In the genomic region with DNA sequence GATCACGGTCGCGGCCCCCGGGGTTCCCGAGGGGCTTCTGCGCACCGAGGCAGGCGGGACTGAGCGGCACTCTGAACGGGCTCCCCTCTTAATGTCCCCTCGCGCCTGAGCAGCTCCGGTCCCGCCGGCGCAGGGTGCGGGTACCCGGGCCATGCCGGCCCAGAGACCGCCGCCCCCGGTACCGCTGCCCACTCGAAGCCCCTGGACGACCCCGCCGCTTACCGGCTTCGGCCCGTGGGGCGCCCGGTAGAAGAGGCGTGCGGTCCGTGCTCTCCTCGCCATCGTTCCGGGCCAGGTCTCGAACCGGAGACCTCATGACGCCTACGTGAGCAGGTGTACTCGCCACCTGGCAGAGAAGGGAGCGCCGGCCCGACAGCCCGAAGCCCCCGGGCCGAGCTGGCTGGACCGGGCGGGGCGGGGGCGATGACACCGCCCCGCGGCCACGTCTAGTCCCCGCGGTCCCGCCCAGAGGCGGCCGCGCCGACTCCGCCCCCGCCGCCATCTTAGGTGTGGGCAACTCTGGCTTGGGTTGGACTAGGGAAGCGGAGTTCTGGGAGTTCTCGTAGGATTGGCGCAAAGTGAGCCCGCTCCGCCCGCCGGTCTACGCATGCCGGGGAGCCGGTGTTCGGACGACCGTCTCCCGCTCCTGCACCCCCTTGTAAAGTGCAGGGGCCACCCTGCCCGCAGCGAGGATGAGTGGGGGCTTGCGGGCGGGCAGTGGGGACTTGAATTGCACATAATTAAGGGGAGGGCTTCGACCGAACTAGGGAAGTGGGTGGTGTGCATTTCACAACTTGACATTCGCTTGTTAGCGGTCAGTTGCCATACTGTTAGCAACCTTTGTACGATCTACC, we compare ENCODE assay signal across 8 cellular contexts. TPM values are rescaled to one million over a fixed set of nuclear protein-coding genes. Genes with fewer than 3 reads are reported as not detected.
DNase-seq lines count a peak whose midpoint lies in the region; ATAC-seq and TF ChIP-seq lines count a peak whose summit lies in the region.

Gene SLC17A5, minus strand, starts transcription at position 422 of the 854 bp plus-strand sequence. Its CDS starts 106 bp downstream, at position 316.

- H3K4me3 Mint-ChIP-seq in stimulated activated naive CD8-positive, alpha-beta T cell treated with anti-CD3 and anti-CD28 coated beads, Interleukin-15, amount 100 ng/mL, for 72 hours: peak within 1 kb of the TSS; percentile 96 to 99

- peak within 1 kb of the TSS; percentile 87 for H3K4me3 ChIP-seq in HAP-1
- H3K4me3 ChIP-seq in MG63: peak within 1 kb of the TSS; percentile 85
- H3K4me3 ChIP-seq in fibroblast of villous mesenchyme (ENCODE audit: low read depth, low read length): peak within 1 kb of the TSS; percentile 84
- H3K4me3 ChIP-seq in neural cell (ENCODE audit: low read length): peak within 1 kb of the TSS; percentile 95

- H3K79me2 ChIP-seq in neural cell (replicated peaks; ENCODE audit: insufficient read depth, low read length): no peaks in the 10 kb centered on the region

- H3K9me2 ChIP-seq in neural cell (ENCODE audit: insufficient read depth, low read length): no peaks in the 10 kb centered on the region

- in situ Hi-C loops in G401 (cut with HindIII; ENCODE audit: low sequenced_read_pairs): no loop called here
- in situ Hi-C loops in HAP-1 (cut with MboI; ENCODE audit: low sequenced_read_pairs): no loop called here

- peak within 1 kb of the TSS; percentile 82 for H3K27ac ChIP-seq in neural cell (ENCODE audit: low read length)

- no peak for TF ChIP-seq CTCF in fibroblast of villous mesenchyme (IDR thresholded peaks at IDR 0.05; ENCODE audit: insufficient read depth, low read depth, low read length)
- no peak for TF ChIP-seq CTCF in neural cell (IDR thresholded peaks at IDR 0.05; ENCODE audit: poor library complexity, severe bottlenecking)

- DNase-seq in G401 (ENCODE audit: low spot score): peak; percentile 93
- DNase-seq in HAP-1 (ENCODE audit: low spot score in 2 of 2): peak; percentile 92 to 95
- DNase-seq in MG63: peak; percentile 93
- DNase-seq in SHP77 (lab: John Stamatoyannopoulos, UW): peak; percentile 86 to 88
- DNase-seq in activated gamma-delta T cell treated with Interleukin-2 at 50 U/mL for 16 hours: peak; percentile 87
- peak; percentile 94 for DNase-seq in fibroblast of villous mesenchyme (ENCODE audit: low read depth)
- DNase-seq in stimulated activated naive CD8-positive, alpha-beta T cell treated with anti-CD3 and anti-CD28 coated beads, Interleukin-15, amount 100 ng/mL, for 72 hours: peak; percentile 80 to 85

- peaks cover 24% of the 10 kb centered on the region for H3K4me1 ChIP-seq in HAP-1

- H3K27me3 ChIP-seq in HAP-1 (ENCODE audit: low read depth) (no peaks in the 10 kb centered on the region), MG63 (no peaks in the 10 kb centered on the region), neural cell (ENCODE audit: insufficient read depth, low read depth, low read length) (no peaks in the 10 kb centered on the region)

- H2AFZ ChIP-seq in neural cell (ENCODE audit: low read depth, low read length): peak within 1 kb of the TSS; percentile 90

- H3K36me3 ChIP-seq in HAP-1 (replicated peaks): no peaks in the 10 kb centered on the region
- H3K36me3 ChIP-seq in MG63: peaks cover 2% of the 10 kb centered on the region; the same call in 1 of the 2 replicates
- H3K36me3 ChIP-seq in neural cell (ENCODE audit: insufficient read depth, low read length): no peaks in the 10 kb centered on the region

- peak within 1 kb of the TSS; percentile 74 for H3K4me2 ChIP-seq in neural cell (ENCODE audit: low read length)

- H3K9ac ChIP-seq in neural cell (ENCODE audit: low read length): peak within 1 kb of the TSS; percentile 90

- no peaks in the 10 kb centered on the region for H3F3A ChIP-seq in neural cell (ENCODE audit: insufficient read depth, low read length, poor library complexity, severe bottlenecking)

- TF ChIP-seq EP300 in neural cell (conservative IDR thresholded peaks at IDR 0.05; ENCODE audit: poor library complexity, severe bottlenecking): peak; percentile 34

- no peaks in the 10 kb centered on the region for H3K27me3 Mint-ChIP-seq in stimulated activated naive CD8-positive, alpha-beta T cell treated with anti-CD3 and anti-CD28 coated beads, Interleukin-15, amount 100 ng/mL, for 72 hours

- H4K20me1 ChIP-seq in neural cell (ENCODE audit: insufficient read depth): no peaks in the 10 kb centered on the region

- peak; percentile 90 for ATAC-seq in stimulated activated naive CD8-positive, alpha-beta T cell treated with anti-CD3 and anti-CD28 coated beads, Interleukin-15, amount 100 ng/mL, for 72 hours

- H3K4me1 Mint-ChIP-seq in stimulated activated naive CD8-positive, alpha-beta T cell treated with anti-CD3 and anti-CD28 coated beads, Interleukin-15, amount 100 ng/mL, for 72 hours: peaks cover 42% of the 10 kb centered on the region

- peak within 1 kb of the TSS; percentile 99 for H3K27ac Mint-ChIP-seq in stimulated activated naive CD8-positive, alpha-beta T cell treated with anti-CD3 and anti-CD28 coated beads, Interleukin-15, amount 100 ng/mL, for 72 hours

- H3K9me3 ChIP-seq in HAP-1 (no peaks in the 10 kb centered on the region), MG63 (no peaks in the 10 kb centered on the region), neural cell (ENCODE audit: low read length) (no peaks in the 10 kb centered on the region)

- TF ChIP-seq RAD21 in neural cell (conservative IDR thresholded peaks at IDR 0.05): no peak

- H3K9me3 Mint-ChIP-seq in stimulated activated naive CD8-positive, alpha-beta T cell treated with anti-CD3 and anti-CD28 coated beads, Interleukin-15, amount 100 ng/mL, for 72 hours: no peaks in the 10 kb centered on the region

TF ChIP-seq in neural cell, 6 proteins besides CTCF, POLR2A, EP300 and RAD21:
- TF ChIP-seq POLR2AphosphoS5 (IDR thresholded peaks at IDR 0.05) (peak; percentile 46), SMC3 (conservative IDR thresholded peaks at IDR 0.05; ENCODE audit: poor library complexity) (no peak), MXI1 (conservative IDR thresholded peaks at IDR 0.05; ENCODE audit: poor library complexity, severe bottlenecking) (peak; percentile 81)

RNA-seq across cellular contexts. Expression of gene SLC17A5, which starts in this region (rescaled TPM):
- total RNA-seq in G401 (2014; rRNA removed; shearing (Covaris generic)): 6.2 and 8.1 TPM in 2 replicates
- total RNA-seq in MG63 (2014; rRNA removed; shearing (Covaris generic); ENCODE audit: low replicate concordance): 8.1 and 8.4 TPM in 2 replicates
- total RNA-seq in fibroblast of villous mesenchyme: 40.3 and 46.6 TPM in 2 replicates
- polyA plus RNA-seq in neural cell: 11.3 and 12.3 TPM in 2 replicates
- polyA minus RNA-seq in neural cell: 16.0 and 22.4 TPM in 2 replicates

Comparison
In these comparisons a context has a peak if more than half of its experiments do, and no peak if none do; other contexts are left out.
1. Peak in every context shown above with its lines: DNase-seq, ATAC-seq, H3K4me3 ChIP-seq and H3K27ac ChIP-seq.